In genomic region chr12:31973818-31974217, GRCh38 we compare ENCODE assay signal across 19 cellular contexts.
"Had no signal": no experiment of that assay in that cellular context is flagged by ENCODE, and none has a peak within 500 bp of the region (broad histone marks: within the 10 kb centered on the region; RNA-seq: fewer than 3 reads in every experiment).

No MANE protein-coding gene starts in this region.

- H3K4me1 ChIP-seq: adrenal gland, ascending aorta, prostate gland had no signal

- H3K27me3 ChIP-seq: adrenal gland, ascending aorta, dorsolateral prefrontal cortex, heart left ventricle, spleen, upper lobe of left lung had no signal

- ATAC-seq: heart left ventricle, left colon, WTC11 had no signal

- H3K4me3 Mint-ChIP-seq: central memory CD8-positive, alpha-beta T cell; neural crest cell; WTC11 had no signal

- H3K9me3 ChIP-seq: adrenal gland, prostate gland had no signal

- DNase-seq: activated gamma-delta T cell; activated naive CD4-positive, alpha-beta T cell treated with anti-CD3 and anti-CD28 coated beads, Interleukin-2, amount 50 U/mL, for 16 hours; adrenal gland; dorsolateral prefrontal cortex; heart left ventricle; left colon; mesenchymal stem cell; spleen; stimulated activated CD4-positive, alpha-beta T cell treated with anti-CD3 and anti-CD28 coated beads, Interleukin-4, amount 100 ng/mL, for 24 hours; stimulated activated naive CD4-positive, alpha-beta T cell treated with Interleukin-2 at 50 U/mL for 16 hours; T-helper 1 cell; T-helper 9 cell; upper lobe of left lung had no signal

- H3K4me1 Mint-ChIP-seq: neural crest cell had no signal

- H3K27ac Mint-ChIP-seq: WTC11 had no signal

- H3K27ac ChIP-seq: adrenal gland, ascending aorta, dorsolateral prefrontal cortex, heart left ventricle, prostate gland, spleen, thoracic aorta, upper lobe of left lung had no signal

- H3K9me3 Mint-ChIP-seq: central memory CD8-positive, alpha-beta T cell had no signal

- H3K27me3 Mint-ChIP-seq: central memory CD8-positive, alpha-beta T cell had no signal

- H3K4me3 ChIP-seq: adrenal gland, ascending aorta, dorsolateral prefrontal cortex, heart left ventricle, prostate gland, spleen, thoracic aorta, upper lobe of left lung had no signal

- H3K36me3 ChIP-seq: prostate gland had no signal
